ENCODE assay signal across 8 cellular contexts in genomic region chr12:48853228-48853688, GRCh38. TPM values are rescaled to one million over a fixed set of nuclear protein-coding genes. Genes with fewer than 3 reads are reported as not detected.
A peak's percentile ranks its signal among the peaks of the same experiment; 100 is the strongest.
DNase-seq lines count a peak whose midpoint lies in the region; ATAC-seq, FAIRE-seq and TF ChIP-seq lines count a peak whose summit lies in the region.

No MANE protein-coding gene starts in this region.

- H3K27me3 ChIP-seq in H1 (replicated peaks in 1 of 4; ENCODE audit: control insufficient read depth in 3 of 4, extremely low read depth in 1 of 4, insufficient read depth in 3 of 4, low read length in 3 of 4) (no peaks in the 10 kb centered on the region), mesendoderm (ENCODE audit: insufficient read depth, low read length, poor library complexity) (no peaks in the 10 kb centered on the region)

- TF ChIP-seq POLR2A in H1 (IDR thresholded peaks at IDR 0.05; ENCODE audit: control extremely low read depth in 1 of 2, low read depth in 2 of 2, low read length in 2 of 2) = no peak

- no peak overlapping the region for H4K91ac ChIP-seq in H1 (replicated peaks; ENCODE audit: insufficient read length, low read length)

- H3K4me2 ChIP-seq in H1 (ENCODE audit: insufficient read depth in 1 of 2, low read depth in 2 of 2, low read length in 2 of 2) (peak overlapping the region in 1 of 2 experiments; percentile 68; a peak in 2 of 4 replicates), mesendoderm (ENCODE audit: low read length) (no peak overlapping the region)

- H4K20me1 ChIP-seq in H1 (replicated peaks in 1 of 2; ENCODE audit: control insufficient read depth in 1 of 2, insufficient read depth in 2 of 2, low read length in 2 of 2) = peaks cover 2 to 7% of the 10 kb centered on the region in 2 experiments

- no peak overlapping the region for H3K56ac ChIP-seq in H1 (replicated peaks; ENCODE audit: insufficient read length, low read depth, low read length)
- H3K56ac ChIP-seq in mesendoderm (ENCODE audit: low read length) = no peak overlapping the region

- H3K23ac ChIP-seq in H1 (ENCODE audit: insufficient read length) = no peak overlapping the region
- no peak overlapping the region for H3K23ac ChIP-seq in mesendoderm (ENCODE audit: low read length)

- H3K79me2 ChIP-seq in H1 (ENCODE audit: control insufficient read depth in 1 of 2, insufficient read depth in 2 of 2, low read length in 2 of 2) (peaks cover 11 to 33% of the 10 kb centered on the region in 2 experiments), mesendoderm (ENCODE audit: control insufficient read depth, insufficient read depth, low read length) (peaks cover 29% of the 10 kb centered on the region)

- H4K8ac ChIP-seq in H1 (ENCODE audit: extremely low read depth, insufficient read depth, low read length) = no peak overlapping the region
- no peak overlapping the region for H4K8ac ChIP-seq in mesendoderm (ENCODE audit: low read depth, low read length)

- H3K4me3 ChIP-seq in H1 (ENCODE audit: extremely low read depth in 1 of 4, insufficient read depth in 2 of 4, low read depth in 3 of 4, low read length in 4 of 4) (peak overlapping the region in 1 of 4 experiments; percentile 98; a peak in 2 of 8 replicates), mesendoderm (ENCODE audit: low read length) (no peak overlapping the region)

- no peaks in the 10 kb centered on the region for H3K9me3 ChIP-seq in H1 (ENCODE audit: insufficient read depth in 2 of 2, low read depth in 1 of 2, low read length in 1 of 2)

- H3K14ac ChIP-seq in H1 (ENCODE audit: insufficient read length) = no peak overlapping the region

- H2BK20ac ChIP-seq in H1 (ENCODE audit: low read length) = 0 out of 2 replicates have a peak overlapping the region, but pooled peaks have one; percentile 53

- TF ChIP-seq CTCF in GM13977 (IDR thresholded peaks at IDR 0.05; ENCODE audit: extremely low read depth, insufficient read depth, missing control alignments) = peak; percentile 85
- TF ChIP-seq CTCF in H1 (IDR thresholded peaks at IDR 0.05; ENCODE audit: control extremely low read depth in 1 of 3, insufficient read depth in 1 of 3, low read depth in 1 of 3, low read length in 3 of 3) = peak in 2 of 3 experiments; percentile 81 to 91; a peak in 3 of 4 replicates

- 0 out of 2 replicates have a peak overlapping the region, but pooled peaks have one; percentile 77 for H2BK12ac ChIP-seq in H1 (ENCODE audit: low read depth, low read length)

- TF ChIP-seq RAD21 in H1 (IDR thresholded peaks at IDR 0.05 in 1 of 2, conservative IDR thresholded peaks at IDR 0.05 in 1 of 2; ENCODE audit: low read depth in 2 of 2, low read length in 2 of 2) = peak; percentile 93 to 95

- H3K4ac ChIP-seq in H1 (replicated peaks; ENCODE audit: insufficient read length, low read depth, low read length) (no peak overlapping the region), mesendoderm (ENCODE audit: low read depth, low read length) (no peak overlapping the region)

- WGBS in H1 (ENCODE audit: extremely low coverage in 1 of 2, insufficient coverage in 1 of 2, insufficient read length in 1 of 2, insufficient replicate concordance in 2 of 2, low coverage in 1 of 2, low lambda C conversion rate in 2 of 2, missing lambda C conversion rate in 1 of 2), 2 experiments = 2% methylated on average over 6 of the region's 6 CpGs; no CpG with 5 or more reads in 1 of the 2 experiments
- no CpG with 5 or more reads among the region's 6 CpGs for WGBS in mesendoderm (ENCODE audit: extremely low coverage, insufficient coverage, low lambda C conversion rate)

- H3K9ac ChIP-seq in H1 (replicated peaks in 1 of 4; ENCODE audit: extremely low read depth in 1 of 4, low read depth in 3 of 4, low read length in 3 of 4) = peak overlapping the region in 2 of 4 experiments; percentile 2 to 6; a peak in 1 of 7 replicates
- H3K9ac ChIP-seq in mesendoderm (ENCODE audit: low read length) = no peak overlapping the region

- peak overlapping the region; percentile 95 for H2BK15ac ChIP-seq in H1 (ENCODE audit: low read length)
- H2BK15ac ChIP-seq in mesendoderm (replicated peaks; ENCODE audit: low read depth) = no peak overlapping the region

- no peak overlapping the region for H3K18ac ChIP-seq in H1 (ENCODE audit: extremely low read depth, low read length)
- no peak overlapping the region for H3K18ac ChIP-seq in mesendoderm (ENCODE audit: low read length)

- no peak overlapping the region for H2BK120ac ChIP-seq in H1 (replicated peaks; ENCODE audit: low read depth, low read length)
- H2BK120ac ChIP-seq in mesendoderm (ENCODE audit: low read depth, low read length) = no peak overlapping the region

- H3K36me3 ChIP-seq in H1 (ENCODE audit: control insufficient read depth in 2 of 4, insufficient read depth in 4 of 4, low read length in 3 of 4) = peaks cover 3 to 15% (median 8%) of the 10 kb centered on the region in 4 experiments
- no peaks in the 10 kb centered on the region for H3K36me3 ChIP-seq in mesendoderm (ENCODE audit: control insufficient read depth, insufficient read depth, low read length)

- no peak for TF ChIP-seq EP300 in H1 (IDR thresholded peaks at IDR 0.05; ENCODE audit: borderline replicate concordance in 1 of 2, low read depth in 2 of 2, low read length in 2 of 2)

- H3K27ac ChIP-seq in H1 (ENCODE audit: low read depth, low read length) (no peak overlapping the region), mesendoderm (ENCODE audit: low read depth, low read length) (no peak overlapping the region)

- POLR2A ChIA-PET in H1 (lab: Charles Lee; ENCODE audit: partially characterized antibody) = interaction anchor here (0.5 to 22.9 kb wide), 13 partner anchors 11 to 104 kb away, joined by 3 to 651 read pairs (median 3); partner anchors contain the start of genes ARF3 and RND1

- H2AK5ac ChIP-seq in H1 (ENCODE audit: low read depth, low read length) (no peak overlapping the region), mesendoderm (ENCODE audit: low read length) (no peak overlapping the region)

- DNase-seq in GM13977 (ENCODE audit: low spot score) (peak; percentile 85), HTR-8/SVneo (ENCODE audit: insufficient read length, low spot score) (peak; percentile 88), NOMO-1 (lab: John Stamatoyannopoulos, UW; ENCODE audit: unreplicated experiment in 2 of 2) (peak; percentile 54 to 90), H1 (ENCODE audit: low read depth in 1 of 2, low spot score in 2 of 2) (peak; percentile 49 to 94), mesendoderm (peak; percentile 94)
- DNase-seq in activated CD8-positive, alpha-beta memory T cell treated with anti-CD3 and anti-CD28 coated beads for 4 hours (ENCODE audit: low read depth in 2 of 2) = peak; percentile 76 to 81
- peak; percentile 60 for DNase-seq in stimulated activated CD8-positive, alpha-beta memory T cell treated with anti-CD3 and anti-CD28 coated beads, Interleukin-12 subunit alpha, Interleukin-12 subunit beta, amount 100 ng/mL, for 24 hours (ENCODE audit: extremely low read depth)

- H4K5ac ChIP-seq in H1 (ENCODE audit: insufficient read length, low read depth, low read length) = peak overlapping the region; percentile 45
- H4K5ac ChIP-seq in mesendoderm (ENCODE audit: low read length) = no peak overlapping the region

- H2AFZ ChIP-seq in H1 (ENCODE audit: low read length) = peak overlapping the region; percentile 64; the same call in 1 of the 2 replicates

- no peak for ATAC-seq in GM21528 (IDR thresholded peaks at IDR 0.05; ENCODE audit: low FRiP score, unreplicated experiment)

- H3K4me1 ChIP-seq in H1 (replicated peaks in 1 of 4; ENCODE audit: control insufficient read depth in 3 of 4, insufficient read depth in 4 of 4, low read length in 3 of 4) (peaks cover 0 to 10% (median 7%) of the 10 kb centered on the region in 4 experiments; a peak in 5 of 7 replicates), mesendoderm (ENCODE audit: control insufficient read depth, low read depth, low read length) (peaks cover 2% of the 10 kb centered on the region)

- CTCF ChIA-PET in H1 (lab: Charles Lee; ENCODE audit: partially characterized antibody) = interaction anchor here (0.7 to 26.4 kb wide), 36 partner anchors 10 to 1016 kb away, joined by 3 to 678 read pairs (median 4); partner anchors contain the start of genes FKBP11, RND1 and WNT1

- H3K79me1 ChIP-seq in H1 (ENCODE audit: low read depth, low read length) = peaks cover 3% of the 10 kb centered on the region; the same call in 1 of the 2 replicates
- H3K79me1 ChIP-seq in mesendoderm (ENCODE audit: low read length) = peaks cover 15% of the 10 kb centered on the region

- peaks cover 3% of the 10 kb centered on the region; the same call in 1 of the 2 replicates for H3K23me2 ChIP-seq in H1 (ENCODE audit: low read depth, low read length)

- in situ Hi-C loops in GM13977 (cut with MboI; ENCODE audit: low pct_unique_long_range_greater_than_20kb, low sequenced_read_pairs, unreplicated experiment) = no loop called here

- H2BK5ac ChIP-seq in H1 (ENCODE audit: low read depth, low read length) (no peak overlapping the region), mesendoderm (ENCODE audit: low read length) (no peak overlapping the region)

- FAIRE-seq in HTR-8/SVneo (lab: Jason Lieb, UNC) (no peak), H1 (lab: Jason Lieb, UNC) (peak; percentile 81)

RNA-seq across cellular contexts. Expression of gene DDX23, which starts 1.3 kb away (rescaled TPM):
- total RNA-seq in H1 (2021; fragmentation: NEBNext Ultra II Directional; extraction: Animal tissue kit (Norgen Biotek cat#: 25700)) = 98.1 and 107 TPM in 2 replicates
- polyA plus RNA-seq in H1 (2011; rRNA removed) = 43.4 and 43.5 TPM in 2 replicates
- polyA plus RNA-seq in H1 (2011; cell fraction: cytosol; rRNA removed) = 68.7 TPM
- polyA plus RNA-seq in H1 (2011; cell fraction: nucleus; rRNA removed) = 122 TPM
- polyA plus RNA-seq in H1 (2012, experiment 1 of 2) = 98.3 to 156 TPM (median 103 TPM) in 4 replicates
- 30.8 TPM for polyA plus RNA-seq in H1 (2012, experiment 2 of 2)
- polyA plus RNA-seq in H1 (2013, experiment 1 of 2) = 67.8 TPM
- polyA plus RNA-seq in H1 (2013, experiment 2 of 2) = 65.2 TPM
- polyA minus RNA-seq in H1 (2011; rRNA and poly(A)+ RNA removed) = 57.7 and 58.0 TPM in 2 replicates
- 26.0 TPM for polyA minus RNA-seq in H1 (2011; cell fraction: cytosol; rRNA and poly(A)+ RNA removed)
- polyA minus RNA-seq in H1 (2011; cell fraction: nucleus; rRNA and poly(A)+ RNA removed) = 48.6 TPM
- polyA plus RNA-seq in mesendoderm (2013, experiment 1 of 2) = 85.7 TPM
- polyA plus RNA-seq in mesendoderm (2013, experiment 2 of 2) = 84.5 TPM

RNA-seq across cellular contexts. Expression of gene RND1, which starts 12.4 kb away (rescaled TPM):
- 15.8 and 16.2 TPM in 2 replicates for total RNA-seq in H1 (2021; fragmentation: NEBNext Ultra II Directional; extraction: Animal tissue kit (Norgen Biotek cat#: 25700))
- 17.1 and 17.8 TPM in 2 replicates for polyA plus RNA-seq in H1 (2011; rRNA removed)
- 27.5 TPM for polyA plus RNA-seq in H1 (2011; cell fraction: cytosol; rRNA removed)
- polyA plus RNA-seq in H1 (2011; cell fraction: nucleus; rRNA removed) = 31.4 TPM
- polyA plus RNA-seq in H1 (2012, experiment 1 of 2) = 21.5 to 28.9 TPM (median 24.5 TPM) in 4 replicates
- polyA plus RNA-seq in H1 (2012, experiment 2 of 2) = 20.6 TPM
- polyA plus RNA-seq in H1 (2013, experiment 1 of 2) = 3.1 TPM
- polyA plus RNA-seq in H1 (2013, experiment 2 of 2) = 3.2 TPM
- polyA minus RNA-seq in H1 (2011; rRNA and poly(A)+ RNA removed) = 30.9 and 33.3 TPM in 2 replicates
- 14.7 TPM for polyA minus RNA-seq in H1 (2011; cell fraction: cytosol; rRNA and poly(A)+ RNA removed)
- 44.2 TPM for polyA minus RNA-seq in H1 (2011; cell fraction: nucleus; rRNA and poly(A)+ RNA removed)
- polyA plus RNA-seq in mesendoderm (2013, experiment 1 of 2) = 0.76 TPM
- 0.84 TPM for polyA plus RNA-seq in mesendoderm (2013, experiment 2 of 2)

RNA-seq across cellular contexts. Expression of gene CACNB3, which starts 35.0 kb away (rescaled TPM):
- total RNA-seq in H1 (2021; fragmentation: NEBNext Ultra II Directional; extraction: Animal tissue kit (Norgen Biotek cat#: 25700)) = 12.5 and 16.9 TPM in 2 replicates
- polyA plus RNA-seq in H1 (2011; rRNA removed) = 16.0 and 18.4 TPM in 2 replicates
- polyA plus RNA-seq in H1 (2011; cell fraction: cytosol; rRNA removed) = 13.3 TPM
- polyA plus RNA-seq in H1 (2011; cell fraction: nucleus; rRNA removed) = 37.4 TPM
- polyA plus RNA-seq in H1 (2012, experiment 1 of 2) = 25.2 to 35.8 TPM (median 28.9 TPM) in 4 replicates
- polyA plus RNA-seq in H1 (2012, experiment 2 of 2) = 18.3 TPM
- polyA plus RNA-seq in H1 (2013, experiment 1 of 2) = 4.6 TPM
- 4.8 TPM for polyA plus RNA-seq in H1 (2013, experiment 2 of 2)
- polyA minus RNA-seq in H1 (2011; rRNA and poly(A)+ RNA removed) = 14.3 TPM in 2 replicates
- 14.3 TPM for polyA minus RNA-seq in H1 (2011; cell fraction: cytosol; rRNA and poly(A)+ RNA removed)
- 15.2 TPM for polyA minus RNA-seq in H1 (2011; cell fraction: nucleus; rRNA and poly(A)+ RNA removed)
- 1.3 TPM for polyA plus RNA-seq in mesendoderm (2013, experiment 1 of 2)
- 1.8 TPM for polyA plus RNA-seq in mesendoderm (2013, experiment 2 of 2)
